ENCODE assay signal across 9 cellular contexts in the genomic region with DNA sequence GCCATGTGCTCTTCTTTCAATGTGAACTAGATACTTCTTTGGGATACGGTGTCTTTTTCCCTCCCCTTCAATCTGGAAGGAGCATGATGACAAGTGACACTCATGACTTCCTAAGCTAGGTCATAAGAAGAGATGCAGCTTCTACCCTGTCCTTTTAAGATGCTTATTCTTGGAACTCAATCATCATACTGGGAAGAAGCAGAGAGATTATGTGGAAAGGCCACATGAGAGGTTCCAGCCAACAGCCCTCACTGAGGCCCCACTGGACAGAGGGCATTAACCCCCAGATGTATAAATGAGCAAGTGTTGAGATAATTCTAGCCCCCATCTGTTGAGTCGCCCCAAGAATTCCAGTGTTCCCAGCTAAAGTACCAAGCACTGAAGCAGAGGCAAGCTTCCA. TPM values are rescaled to one million over a fixed set of nuclear protein-coding genes. Genes with fewer than 3 reads are reported as not detected.
"Had no signal": no experiment of that assay in that cellular context is flagged by ENCODE, and none has a peak within 500 bp of the region (broad histone marks: within the 10 kb centered on the region; RNA-seq: fewer than 3 reads in every experiment).

No MANE protein-coding gene starts in this region.

- H3K4me3 ChIP-seq: GM12878 had no signal

- DNase-seq: GDM1, GF-D8 had no signal

- FAIRE-seq: G401.6, GM12878, GM12891, GM12892, GM18507, GM19239 had no signal

- ATAC-seq: GM12878 had no signal

RNA-seq across cellular contexts. Expression of a gene that starts 29.3 kb away (rescaled TPM):
- total RNA-seq: G401, GM12878 had no signal
- polyA plus RNA-seq: GM12878 had no signal
